ENCODE assay signal across 13 cellular contexts in the genomic region with DNA sequence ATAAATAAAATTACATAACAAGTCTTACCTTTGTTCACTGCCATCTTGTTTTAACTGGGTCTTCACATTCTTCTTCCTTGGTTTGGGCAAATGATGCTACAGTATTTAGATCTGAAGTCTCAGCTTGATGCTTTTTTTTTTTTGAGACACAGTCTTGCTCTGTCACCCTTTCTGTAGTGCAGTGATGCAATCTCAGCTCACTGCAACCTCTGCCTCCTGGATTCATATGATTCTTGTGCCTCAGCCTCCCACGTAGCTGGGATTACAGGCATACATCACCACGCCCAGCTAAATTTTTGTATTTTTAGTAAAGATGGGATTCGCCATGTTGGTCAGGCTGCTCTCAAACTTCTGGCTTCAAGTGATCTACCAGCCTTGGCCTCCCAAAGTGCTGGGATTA.
"Had no signal": no experiment of that assay in that cellular context is flagged by ENCODE, and none has a peak within 500 bp of the region (broad histone marks: within the 10 kb centered on the region; RNA-seq: fewer than 3 reads in every experiment).

No MANE protein-coding gene starts in this region.

- DNase-seq: activated CD4-positive, alpha-beta memory T cell treated with anti-CD3 and anti-CD28 coated beads for 36 hours; activated effector memory CD4-positive, alpha-beta T cell treated with anti-CD3 and anti-CD28 coated beads, Interleukin-2, amount 50 U/mL, for 16 hours; activated T-cell treated with anti-CD3 and anti-CD28 coated beads, Interleukin-2, amount 50 U/mL, for 4 hours; colonic mucosa; effector CD4-positive, alpha-beta T cell; mammary epithelial cell; psoas muscle; right lobe of liver; stimulated activated CD4-positive, alpha-beta T cell treated with anti-CD3 and anti-CD28 coated beads, Interleukin-2, amount 100 ng/mL, for 24 hours; stimulated activated naive B cell treated with anti-CD40 and anti-IgM and Interleukin-4, amounts not matched to agents 10 μg/mL and 1 μg/mL and 100 μg/mL, for 72 hours had no signal

- H3K9me3 ChIP-seq: ascending aorta, colonic mucosa, psoas muscle, right lobe of liver had no signal

- H3K4me3 ChIP-seq: ascending aorta, colonic mucosa, psoas muscle, right lobe of liver, tibial nerve had no signal

- H3K27ac ChIP-seq: ascending aorta, colonic mucosa, epithelial cell of prostate, psoas muscle, right lobe of liver, tibial nerve had no signal

- H3K27me3 ChIP-seq: ascending aorta, colonic mucosa, right lobe of liver, tibial nerve had no signal

- H3K36me3 ChIP-seq: ascending aorta, colonic mucosa, right lobe of liver, tibial nerve had no signal

- H3K4me1 ChIP-seq: ascending aorta, colonic mucosa, psoas muscle, tibial nerve had no signal
